In genomic region chr10:96417432-96417831, GRCh38 we compare ENCODE assay signal across 14 cellular contexts. TPM values are rescaled to one million over a fixed set of nuclear protein-coding genes. Genes with fewer than 3 reads are reported as not detected.
DNase-seq lines count a peak whose midpoint lies in the region; ATAC-seq and TF ChIP-seq lines count a peak whose summit lies in the region.
"Had no signal": no experiment of that assay in that cellular context is flagged by ENCODE, and none has a peak within 500 bp of the region (broad histone marks: within the 10 kb centered on the region; RNA-seq: fewer than 3 reads in every experiment).

No MANE protein-coding gene starts in this region.

- no peak for TF ChIP-seq POLR2A in NB4 (IDR thresholded peaks at IDR 0.05; ENCODE audit: extremely low read depth, insufficient read length)

- H3K9me3 Mint-ChIP-seq in osteocyte (ENCODE audit: unreplicated experiment): no peaks in the 10 kb centered on the region
- H3K9me3 Mint-ChIP-seq: activated T-helper 17 cell treated with anti-CD3 and anti-CD28 coated beads, Interleukin-2, amount 50 U/mL, for 72 hours; immature natural killer cell had no signal

- no peak overlapping the region for H3K27ac Mint-ChIP-seq in osteocyte (ENCODE audit: unreplicated experiment)
- H3K27ac Mint-ChIP-seq: activated T-helper 17 cell treated with anti-CD3 and anti-CD28 coated beads, Interleukin-2, amount 50 U/mL, for 72 hours; immature natural killer cell had no signal

- DNase-seq in DMS79 (lab: John Stamatoyannopoulos, UW) (peak; percentile 1), DMS79 treated with DMSO at 0.1 percent for 48 hours (lab: John Stamatoyannopoulos, UW) (no peak), NB4 (ENCODE audit: low read depth) (peak; percentile 53), ecto neural progenitor cell (ENCODE audit: low spot score) (peak; percentile 62), osteocyte (ENCODE audit: extremely low spot score, unreplicated experiment) (peak; percentile 78)
- DNase-seq in activated CD4-positive, CD25-positive, alpha-beta regulatory T cell treated with anti-CD3 and anti-CD28 coated beads, Interleukin-2, amount 50 U/mL, for 72 hours: no peak
- DNase-seq: esophagus squamous epithelium; immature natural killer cell; NCI-H2081 treated with DMSO at 0.1 percent for 48 hours; stimulated activated naive CD4-positive, alpha-beta T cell treated with Interleukin-2 at 50 U/mL for 16 hours had no signal

- no peak overlapping the region for H3K4me3 Mint-ChIP-seq in osteocyte (ENCODE audit: unreplicated experiment)
- H3K4me3 Mint-ChIP-seq: activated T-helper 17 cell treated with anti-CD3 and anti-CD28 coated beads, Interleukin-2, amount 50 U/mL, for 72 hours; immature natural killer cell had no signal

- no peaks in the 10 kb centered on the region for H3K36me3 Mint-ChIP-seq in osteocyte (ENCODE audit: unreplicated experiment)
- H3K36me3 Mint-ChIP-seq: immature natural killer cell had no signal

- H3K4me3 ChIP-seq in NB4 (ENCODE audit: low read depth, low read length): no peak overlapping the region
- H3K4me3 ChIP-seq: esophagus squamous epithelium had no signal

- no peak for ATAC-seq in HG03045 (IDR thresholded peaks at IDR 0.05; ENCODE audit: unreplicated experiment)
- ATAC-seq in GM18861 (IDR thresholded peaks at IDR 0.05; ENCODE audit: unreplicated experiment): no peak
- ATAC-seq: activated CD4-positive, CD25-positive, alpha-beta regulatory T cell treated with anti-CD3 and anti-CD28 coated beads, Interleukin-2, amount 50 U/mL, for 24 hours; activated T-helper 17 cell treated with anti-CD3 and anti-CD28 coated beads, Interleukin-2, amount 50 U/mL, for 72 hours had no signal

- no peaks in the 10 kb centered on the region for H3K27me3 Mint-ChIP-seq in osteocyte (ENCODE audit: unreplicated experiment)

- peaks cover 4% of the 10 kb centered on the region for H3K4me1 Mint-ChIP-seq in osteocyte (ENCODE audit: unreplicated experiment)
- H3K4me1 Mint-ChIP-seq: activated T-helper 17 cell treated with anti-CD3 and anti-CD28 coated beads, Interleukin-2, amount 50 U/mL, for 72 hours; immature natural killer cell had no signal

- no peak for TF ChIP-seq CTCF in NB4 (IDR thresholded peaks at IDR 0.05; ENCODE audit: low read depth, low read length)
- no peak for TF ChIP-seq CTCF in osteocyte (IDR thresholded peaks at IDR 0.05)

RNA-seq across cellular contexts. Expression of gene OPALIN, which starts 58.6 kb away (rescaled TPM):
- not detected in 2 replicates for total RNA-seq in osteocyte
- total RNA-seq: activated T-helper 17 cell treated with anti-CD3 and anti-CD28 coated beads, Interleukin-2, amount 50 U/mL, for 72 hours; esophagus squamous epithelium had no signal

Comparison
In these comparisons a context has a peak if more than half of its experiments do, and no peak if none do; other contexts are left out.
1. DNase-seq: peak in DMS79 (single experiment), NB4 (single experiment), ecto neural progenitor cell (single experiment) and osteocyte (single experiment); none in DMS79 treated with DMSO at 0.1 percent for 48 hours (single experiment) and activated CD4-positive, CD25-positive, alpha-beta regulatory T cell treated with anti-CD3 and anti-CD28 coated beads, Interleukin-2, amount 50 U/mL, for 72 hours (single experiment).